Comparison of ENCODE assay signal across 10 cellular contexts in the genomic region with DNA sequence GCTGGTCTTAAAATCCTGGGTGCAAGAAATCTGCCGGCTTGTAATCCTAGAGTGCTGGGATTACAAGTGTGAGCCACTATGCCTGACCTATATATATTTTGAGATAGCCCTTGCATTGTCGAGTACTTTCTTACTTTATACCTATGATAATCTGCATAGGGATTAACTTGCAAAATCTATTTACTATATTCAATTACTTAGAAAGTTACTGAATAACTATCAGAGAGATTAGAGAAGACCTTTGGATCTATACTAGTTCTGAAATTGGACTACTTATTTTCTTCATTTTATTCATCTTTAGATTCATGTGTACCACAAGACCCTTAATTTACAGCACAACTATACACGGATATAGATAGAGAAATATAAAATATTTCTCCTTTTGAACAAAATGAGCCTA.
"Had no signal": no experiment of that assay in that cellular context is flagged by ENCODE, and none has a peak within 500 bp of the region (broad histone marks: within the 10 kb centered on the region; RNA-seq: fewer than 3 reads in every experiment).

No MANE protein-coding gene starts in this region.

- FAIRE-seq: H1, H54 had no signal

- H2AFZ ChIP-seq: GM23248, GM23338 had no signal

- H3K9ac ChIP-seq: GM23248 had no signal

- H3K9me3 ChIP-seq: HAP-1 had no signal

- H3K36me3 ChIP-seq: HAP-1 had no signal

- DNase-seq: GM23248, GOT3, H7, H9, HCEC 1CT, HFFc6 had no signal

- H3K4me3 ChIP-seq: GM23248, GM23338, HAP-1 had no signal

- H3K27ac ChIP-seq: GM23248 had no signal

- H3K4me1 ChIP-seq: HAP-1 had no signal

- H3K4me2 ChIP-seq: GM23338 had no signal
